10 cellular contexts compared by ENCODE assay signal in genomic region chr13:83538636-83539035, GRCh38.
"Had no signal": no experiment of that assay in that cellular context is flagged by ENCODE, and none has a peak within 500 bp of the region (broad histone marks: within the 10 kb centered on the region; RNA-seq: fewer than 3 reads in every experiment).

No MANE protein-coding gene starts in this region.

- DNase-seq: GM23248, GOT3, H9, HCEC 1CT, HFFc6, KBM-7 had no signal

- H3K27ac Mint-ChIP-seq: H9, HFFc6, IgD-negative memory B cell had no signal

- H3K4me3 ChIP-seq: GM23248 had no signal

- FAIRE-seq: H54, HepG2 had no signal

- H3K9ac ChIP-seq: GM23248 had no signal

- H3K4me3 Mint-ChIP-seq: H9, HFFc6, IgD-negative memory B cell had no signal

- H3K4me1 Mint-ChIP-seq: H9, IgD-negative memory B cell had no signal

- H2AFZ ChIP-seq: GM23248 had no signal

- H3K27me3 Mint-ChIP-seq: IgD-negative memory B cell had no signal

- H3K27ac ChIP-seq: GM23248, HL-60 had no signal

- ATAC-seq: HepG2 had no signal
